Comparison of ENCODE assay signal across 8 cellular contexts in the genomic region with DNA sequence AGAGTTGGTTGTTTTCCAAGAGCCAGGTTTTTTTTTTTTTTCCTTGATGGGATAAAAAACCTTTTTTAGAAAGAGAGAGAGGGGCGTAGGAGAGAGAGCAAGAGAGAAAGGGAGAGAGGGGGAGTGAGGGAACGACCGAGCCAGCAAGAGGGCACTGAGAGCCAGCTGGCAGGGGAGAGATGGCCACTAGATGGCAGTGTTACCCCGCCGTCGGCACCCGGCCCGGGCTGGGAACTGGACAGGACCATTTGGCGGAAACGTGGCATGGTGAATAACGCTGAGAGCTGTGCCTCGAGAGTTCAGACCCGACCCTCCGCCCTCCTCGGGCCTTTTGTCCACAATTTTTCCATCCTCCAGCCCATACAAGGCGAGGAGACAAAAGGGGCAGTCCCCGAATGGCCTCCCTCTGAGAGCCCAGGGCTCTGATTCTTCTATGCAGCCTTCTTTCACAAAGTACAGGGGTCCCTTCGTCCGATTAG.
DNase-seq lines count a peak whose midpoint lies in the region; ATAC-seq and TF ChIP-seq lines count a peak whose summit lies in the region.

No MANE protein-coding gene starts in this region.

- peaks cover 8% of the 10 kb centered on the region for H3K27me3 Mint-ChIP-seq in activated T-helper 17 cell treated with anti-CD3 and anti-CD28 coated beads, Interleukin-2, amount 50 U/mL, for 72 hours
- no peaks in the 10 kb centered on the region for H3K27me3 Mint-ChIP-seq in neural crest cell (ENCODE audit: low read depth)
- peaks cover 22% of the 10 kb centered on the region for H3K27me3 Mint-ChIP-seq in stimulated activated naive CD8-positive, alpha-beta T cell treated with anti-CD3 and anti-CD28 coated beads, Interleukin-15, amount 100 ng/mL, for 72 hours

- no peak overlapping the region for H3K27ac ChIP-seq in Peyer's patch

- no peaks in the 10 kb centered on the region for H3K36me3 ChIP-seq in Peyer's patch

- TF ChIP-seq CTCF in Peyer's patch (IDR thresholded peaks at IDR 0.05) (peak; percentile 56 to 93 (median 84)), neural crest cell (conservative IDR thresholded peaks at IDR 0.05) (peak; percentile 98)

- no peak overlapping the region for H3K4me3 Mint-ChIP-seq in activated T-helper 17 cell treated with anti-CD3 and anti-CD28 coated beads, Interleukin-2, amount 50 U/mL, for 72 hours
- H3K4me3 Mint-ChIP-seq in neural crest cell = peak overlapping the region; percentile 72
- H3K4me3 Mint-ChIP-seq in stimulated activated naive CD8-positive, alpha-beta T cell treated with anti-CD3 and anti-CD28 coated beads, Interleukin-15, amount 100 ng/mL, for 72 hours = peak overlapping the region; percentile 31 to 42

- H3K9me3 Mint-ChIP-seq in activated T-helper 17 cell treated with anti-CD3 and anti-CD28 coated beads, Interleukin-2, amount 50 U/mL, for 72 hours = no peaks in the 10 kb centered on the region
- H3K9me3 Mint-ChIP-seq in neural crest cell = no peaks in the 10 kb centered on the region
- H3K9me3 Mint-ChIP-seq in stimulated activated naive CD8-positive, alpha-beta T cell treated with anti-CD3 and anti-CD28 coated beads, Interleukin-15, amount 100 ng/mL, for 72 hours = no peaks in the 10 kb centered on the region

- H3K27me3 ChIP-seq in Peyer's patch = no peaks in the 10 kb centered on the region

- no peaks in the 10 kb centered on the region for H3K9me3 ChIP-seq in Peyer's patch

- no peak for TF ChIP-seq POLR2A in Peyer's patch (IDR thresholded peaks at IDR 0.05)

- H3K36me3 Mint-ChIP-seq in activated T-helper 17 cell treated with anti-CD3 and anti-CD28 coated beads, Interleukin-2, amount 50 U/mL, for 72 hours (ENCODE audit: low read depth) = no peaks in the 10 kb centered on the region
- H3K36me3 Mint-ChIP-seq in neural crest cell (ENCODE audit: low read depth) = no peaks in the 10 kb centered on the region

- H3K4me3 ChIP-seq in Peyer's patch = peak overlapping the region in 3 of 4 donors; percentile 5 to 25 (median 9)

- H3K4me1 Mint-ChIP-seq in activated T-helper 17 cell treated with anti-CD3 and anti-CD28 coated beads, Interleukin-2, amount 50 U/mL, for 72 hours = no peaks in the 10 kb centered on the region
- H3K4me1 Mint-ChIP-seq in neural crest cell = peaks cover 48% of the 10 kb centered on the region
- H3K4me1 Mint-ChIP-seq in stimulated activated naive CD8-positive, alpha-beta T cell treated with anti-CD3 and anti-CD28 coated beads, Interleukin-15, amount 100 ng/mL, for 72 hours = peaks cover 10% of the 10 kb centered on the region

- H3K27ac Mint-ChIP-seq in activated T-helper 17 cell treated with anti-CD3 and anti-CD28 coated beads, Interleukin-2, amount 50 U/mL, for 72 hours = no peak overlapping the region
- peak overlapping the region; percentile 84 for H3K27ac Mint-ChIP-seq in neural crest cell (ENCODE audit: unreplicated experiment)
- no peak overlapping the region for H3K27ac Mint-ChIP-seq in stimulated activated naive CD8-positive, alpha-beta T cell treated with anti-CD3 and anti-CD28 coated beads, Interleukin-15, amount 100 ng/mL, for 72 hours

- peaks cover 0 to 4% (median 0%) of the 10 kb centered on the region in 4 donors for H3K4me1 ChIP-seq in Peyer's patch

- peak; percentile 87 for DNase-seq in Daoy (ENCODE audit: low read depth)
- DNase-seq in KG1 (lab: John Stamatoyannopoulos, UW) = peak; percentile 37
- DNase-seq in Peyer's patch = peak; percentile 73 to 91 (median 84)
- DNase-seq in fibroblast of the conjunctiva (ENCODE audit: low read depth) = peak; percentile 45
- peak; percentile 98 for DNase-seq in neural crest cell (ENCODE audit: low read depth, low spot score)
- peak; percentile 74 to 77 for DNase-seq in stimulated activated naive CD8-positive, alpha-beta T cell treated with anti-CD3 and anti-CD28 coated beads, Interleukin-15, amount 100 ng/mL, for 72 hours

- ATAC-seq in GM21825 (IDR thresholded peaks at IDR 0.05; ENCODE audit: unreplicated experiment) = peak; percentile 90
- ATAC-seq in activated T-helper 17 cell treated with anti-CD3 and anti-CD28 coated beads, Interleukin-2, amount 50 U/mL, for 72 hours (replicated peaks) = peak; percentile 90
- ATAC-seq in stimulated activated naive CD8-positive, alpha-beta T cell treated with anti-CD3 and anti-CD28 coated beads, Interleukin-15, amount 100 ng/mL, for 72 hours = peak; percentile 86

Comparison
In these comparisons a context has a peak if more than half of its experiments do, and no peak if none do; other contexts are left out.
1. DNase-seq: peak in every context shown above with its lines; median percentile 98 in neural crest cell; 87 in Daoy; 84 in Peyer's patch; 76 in stimulated activated naive CD8-positive, alpha-beta T cell treated with anti-CD3 and anti-CD28 coated beads, Interleukin-15, amount 100 ng/mL, for 72 hours; 45 in fibroblast of the conjunctiva; 37 in KG1.